ENCODE assay signal across 8 cellular contexts in the genomic region with DNA sequence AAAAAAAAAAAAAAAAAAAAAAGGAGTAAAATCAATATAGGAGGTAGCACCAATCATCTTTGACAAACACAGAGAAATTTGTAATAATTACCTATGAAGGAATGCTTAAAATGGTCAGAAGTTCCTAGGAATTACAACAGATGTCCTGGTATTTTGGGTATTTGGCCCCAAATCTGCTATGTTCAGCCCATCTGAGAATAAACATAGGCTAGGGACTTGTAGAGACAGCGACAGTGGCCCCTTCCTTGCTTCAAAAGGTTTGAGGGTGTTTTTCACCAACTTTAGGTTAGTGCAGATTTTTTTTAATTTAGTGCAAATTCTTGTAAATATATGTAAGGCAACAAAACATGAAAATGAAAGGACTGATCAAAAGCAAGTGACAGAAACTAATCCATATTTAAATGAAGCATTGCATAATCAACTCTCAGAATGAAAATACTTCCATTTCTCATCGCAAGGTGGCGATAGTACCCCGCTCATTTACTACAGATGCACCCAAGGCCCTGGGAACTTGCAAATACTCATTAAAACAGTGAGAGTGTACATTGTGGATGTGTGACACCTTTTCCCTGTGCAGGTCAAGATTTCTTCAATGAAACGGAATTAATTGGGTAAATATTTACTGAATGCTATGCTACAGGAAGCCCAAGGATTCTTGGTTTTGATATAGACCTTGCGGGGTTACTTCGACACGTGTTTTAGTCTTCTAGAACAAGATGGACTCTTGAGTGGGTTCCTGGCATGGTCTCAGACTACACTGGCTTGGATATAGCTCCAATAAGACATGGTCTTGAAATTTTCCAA. TPM values are rescaled to one million over a fixed set of nuclear protein-coding genes. Genes with fewer than 3 reads are reported as not detected.
DNase-seq lines count a peak whose midpoint lies in the region; ATAC-seq and TF ChIP-seq lines count a peak whose summit lies in the region.

No MANE protein-coding gene starts in this region.

- no peak overlapping the region for H4K8ac ChIP-seq in neuronal stem cell (ENCODE audit: low read depth, low read length)

- WGBS in esophagus squamous epithelium, 2 donors = 48 to 50% methylated on average over 8 of the region's 8 CpGs
- WGBS in neuronal stem cell (ENCODE audit: extremely low coverage in 2 of 2, insufficient read length in 2 of 2, insufficient replicate concordance in 1 of 2), 2 donors = no CpG with 5 or more reads among the region's 8 CpGs

- H3K27me3 ChIP-seq in esophagus squamous epithelium = no peaks in the 10 kb centered on the region
- H3K27me3 ChIP-seq in neuronal stem cell (ENCODE audit: control insufficient read depth in 3 of 3, insufficient read depth in 3 of 3, low read depth in 1 of 3, low read length in 3 of 3) = no peaks in the 10 kb centered on the region
- H3K27me3 ChIP-seq in upper lobe of right lung = no peaks in the 10 kb centered on the region

- no peak overlapping the region for H3K27ac ChIP-seq in esophagus squamous epithelium
- no peak overlapping the region for H3K27ac ChIP-seq in neuronal stem cell (replicated peaks; ENCODE audit: low read length)
- no peak overlapping the region for H3K27ac ChIP-seq in upper lobe of right lung

- H3K27me3 Mint-ChIP-seq in activated CD8-positive, alpha-beta memory T cell treated with anti-CD3 and anti-CD28 coated beads, Interleukin-2, amount 10 ng/mL, durations not matched to agents 7 days and 5 days = peaks cover 4% of the 10 kb centered on the region

- H3K23ac ChIP-seq in neuronal stem cell (ENCODE audit: low read depth, low read length, poor library complexity) = no peak overlapping the region

- H3K4me1 Mint-ChIP-seq in activated CD8-positive, alpha-beta memory T cell treated with anti-CD3 and anti-CD28 coated beads, Interleukin-2, amount 10 ng/mL, durations not matched to agents 7 days and 5 days = no peaks in the 10 kb centered on the region

- H2AFZ ChIP-seq in neuronal stem cell (ENCODE audit: low read length) = no peak overlapping the region

- no peaks in the 10 kb centered on the region for H3K79me1 ChIP-seq in neuronal stem cell (ENCODE audit: low read depth, low read length)

- H2AK5ac ChIP-seq in neuronal stem cell (ENCODE audit: low read depth, low read length) = no peak overlapping the region

- no peak overlapping the region for H3K9ac ChIP-seq in neuronal stem cell (ENCODE audit: low read depth, low read length, poor library complexity)

- DNase-seq in COR-L47 (lab: John Stamatoyannopoulos, UW) = peak; percentile 44
- peak; percentile 38 for DNase-seq in NOMO-1 treated with dmso at 0.1 percent for 144 hours (lab: John Stamatoyannopoulos, UW; ENCODE audit: unreplicated experiment)
- DNase-seq in activated CD8-positive, alpha-beta memory T cell treated with anti-CD3 and anti-CD28 coated beads, Interleukin-2, amount 10 ng/mL, durations not matched to agents 7 days and 5 days = peak; percentile 60
- DNase-seq in esophagus squamous epithelium (lab: John Stamatoyannopoulos, UW) = no peak
- peak; percentile 61 for DNase-seq in neuronal stem cell (ENCODE audit: low spot score)
- no peak for DNase-seq in upper lobe of right lung

- no peaks in the 10 kb centered on the region for H3K36me3 Mint-ChIP-seq in activated CD8-positive, alpha-beta memory T cell treated with anti-CD3 and anti-CD28 coated beads, Interleukin-2, amount 10 ng/mL, durations not matched to agents 7 days and 5 days

- H3K9me3 ChIP-seq in esophagus squamous epithelium (no peaks in the 10 kb centered on the region), neuronal stem cell (replicated peaks in 1 of 2; ENCODE audit: control insufficient read depth in 2 of 2, insufficient read depth in 1 of 2, low read depth in 1 of 2, low read length in 2 of 2) (no peaks in the 10 kb centered on the region), upper lobe of right lung (no peaks in the 10 kb centered on the region)

- H2BK12ac ChIP-seq in neuronal stem cell (ENCODE audit: low read length) = no peak overlapping the region

- no peak for TF ChIP-seq POLR2A in esophagus squamous epithelium (IDR thresholded peaks at IDR 0.05)

- H3K18ac ChIP-seq in neuronal stem cell (ENCODE audit: low read length) = no peak overlapping the region

- H3K27ac Mint-ChIP-seq in activated CD8-positive, alpha-beta memory T cell treated with anti-CD3 and anti-CD28 coated beads, Interleukin-2, amount 10 ng/mL, durations not matched to agents 7 days and 5 days = no peak overlapping the region

- H4K91ac ChIP-seq in neuronal stem cell (ENCODE audit: low read depth, low read length, poor library complexity) = no peak overlapping the region

- no peaks in the 10 kb centered on the region for H3K36me3 ChIP-seq in esophagus squamous epithelium
- no peaks in the 10 kb centered on the region for H3K36me3 ChIP-seq in neuronal stem cell (replicated peaks in 1 of 2; ENCODE audit: control insufficient read depth in 2 of 2, insufficient read depth in 2 of 2, low read length in 2 of 2)
- H3K36me3 ChIP-seq in upper lobe of right lung = no peaks in the 10 kb centered on the region

- no peak overlapping the region for H3K4me2 ChIP-seq in neuronal stem cell (ENCODE audit: insufficient read depth, low read length, poor library complexity, severe bottlenecking)

- no peak overlapping the region for H2BK120ac ChIP-seq in neuronal stem cell (ENCODE audit: low read depth, low read length)

- H3K4me1 ChIP-seq in esophagus squamous epithelium (peaks cover 0 to 12% (median 0%) of the 10 kb centered on the region in 3 donors), neuronal stem cell (ENCODE audit: control insufficient read depth in 2 of 2, insufficient read depth in 1 of 2, low read depth in 1 of 2, low read length in 2 of 2) (no peaks in the 10 kb centered on the region), upper lobe of right lung (no peaks in the 10 kb centered on the region)

- no peak overlapping the region for H3K4me3 Mint-ChIP-seq in activated CD8-positive, alpha-beta memory T cell treated with anti-CD3 and anti-CD28 coated beads, Interleukin-2, amount 10 ng/mL, durations not matched to agents 7 days and 5 days

- no peak overlapping the region for H3K14ac ChIP-seq in neuronal stem cell (ENCODE audit: low read length)

- no peak overlapping the region for H3K4ac ChIP-seq in neuronal stem cell (ENCODE audit: low read length)

- CTCF ChIA-PET in activated CD8-positive, alpha-beta memory T cell treated with anti-CD3 and anti-CD28 coated beads, Interleukin-2, amount 10 ng/mL, durations not matched to agents 7 days and 5 days (lab: Charles Lee) = interaction anchor here (0.7 to 1.5 kb wide), 3 partner anchors 12 to 292 kb away, joined by 3 to 6 read pairs (median 6); no protein-coding TSS in a partner anchor

- H3K9me3 Mint-ChIP-seq in activated CD8-positive, alpha-beta memory T cell treated with anti-CD3 and anti-CD28 coated beads, Interleukin-2, amount 10 ng/mL, durations not matched to agents 7 days and 5 days (ENCODE audit: low read depth) = no peaks in the 10 kb centered on the region

- no peak overlapping the region for H2BK5ac ChIP-seq in neuronal stem cell (ENCODE audit: low read length)

- no peak overlapping the region for H2BK15ac ChIP-seq in neuronal stem cell (ENCODE audit: low read length)

- intact Hi-C loops in esophagus squamous epithelium (cut with DNase I) (loop anchor here (5.0 to 10.0 kb wide), 2 partner anchors 295 to 418 kb away; no protein-coding TSS in a partner anchor), upper lobe of right lung (cut with DNase I) (no loop called here)

- H3K4me3 ChIP-seq in esophagus squamous epithelium (no peak overlapping the region), neuronal stem cell (ENCODE audit: low read length in 2 of 2) (no peak overlapping the region), upper lobe of right lung (no peak overlapping the region)

- TF ChIP-seq CTCF in esophagus squamous epithelium (IDR thresholded peaks at IDR 0.05) = peak; percentile 36 to 90 (median 86)
- TF ChIP-seq CTCF in upper lobe of right lung (IDR thresholded peaks at IDR 0.05) = peak; percentile 81

- ATAC-seq in GM19452 (IDR thresholded peaks at IDR 0.05; ENCODE audit: unreplicated experiment) (peak; percentile 86), HG03558 (IDR thresholded peaks at IDR 0.05; ENCODE audit: extremely low read depth, unreplicated experiment) (peak; percentile 83), upper lobe of right lung (peak; percentile 90)
- ATAC-seq in activated CD8-positive, alpha-beta memory T cell treated with anti-CD3 and anti-CD28 coated beads, Interleukin-2, amount 10 ng/mL, durations not matched to agents 7 days and 5 days = peak; percentile 63

RNA-seq across cellular contexts. Expression of a gene that starts 44.6 kb away (rescaled TPM):
- total RNA-seq in activated CD8-positive, alpha-beta memory T cell treated with anti-CD3 and anti-CD28 coated beads, Interleukin-2, amount 10 ng/mL, durations not matched to agents 7 days and 5 days = under 1 TPM; 0.15 to 0.23 TPM
- total RNA-seq in esophagus squamous epithelium (1 to 10 TPM in 2 of 4 donors, under 1 TPM in 2; 0.38 to 2.7 (median 1.2) TPM), upper lobe of right lung (4.4 TPM)
- 0.06 TPM for polyA plus RNA-seq in neuronal stem cell (2013, experiment 1 of 2)
- 0.07 TPM for polyA plus RNA-seq in neuronal stem cell (2013, experiment 2 of 2)

Comparison
In these comparisons a context has a peak if more than half of its experiments do, and no peak if none do; other contexts are left out.
1. DNase-seq: peak in COR-L47 (single experiment), NOMO-1 treated with dmso at 0.1 percent for 144 hours (single experiment), activated CD8-positive, alpha-beta memory T cell treated with anti-CD3 and anti-CD28 coated beads, Interleukin-2, amount 10 ng/mL, durations not matched to agents 7 days and 5 days (single experiment) and neuronal stem cell (single experiment); none in esophagus squamous epithelium (single experiment) and upper lobe of right lung (single experiment).
2. Peak in every context shown above with its lines, with median percentiles within 50 percentile points of each other: ATAC-seq.